Comparison of ENCODE assay signal across 15 cellular contexts in the genomic region with DNA sequence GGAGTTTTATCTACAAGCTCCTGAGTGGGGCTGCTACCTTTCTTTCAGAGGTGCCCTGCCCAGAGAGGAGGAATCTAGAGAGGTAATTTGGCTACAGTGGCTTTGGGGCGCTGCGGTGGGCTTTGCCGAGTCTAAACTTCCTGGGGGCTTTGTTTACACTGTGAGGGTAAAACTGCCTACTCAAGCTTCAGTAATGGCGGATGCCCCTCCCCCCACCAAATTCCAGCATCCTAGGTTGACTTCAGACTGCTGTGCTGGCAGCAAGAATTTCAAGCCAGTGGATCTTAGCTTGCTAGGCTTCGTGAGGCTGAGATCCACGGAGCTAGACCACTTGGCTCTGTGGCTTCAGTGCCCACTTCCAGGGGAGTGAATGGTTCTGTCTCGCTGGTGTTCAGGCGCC. TPM values are rescaled to one million over a fixed set of nuclear protein-coding genes. Genes with fewer than 3 reads are reported as not detected.
DNase-seq lines count a peak whose midpoint lies in the region; TF ChIP-seq lines count a peak whose summit lies in the region.
"Had no signal": no experiment of that assay in that cellular context is flagged by ENCODE, and none has a peak within 500 bp of the region (broad histone marks: within the 10 kb centered on the region; RNA-seq: fewer than 3 reads in every experiment).

No MANE protein-coding gene starts in this region.

- CTCF ChIA-PET in activated CD4-positive, alpha-beta memory T cell treated with anti-CD3 and anti-CD28 coated beads for 36 hours (lab: Charles Lee): no interaction called here

- 89 to 95% methylated on average over 4 to 8 of the region's 8 CpGs for WGBS in endodermal cell (ENCODE audit: insufficient coverage in 1 of 2, insufficient read length in 1 of 2), 2 experiments

- H3K27me3 Mint-ChIP-seq in endodermal cell (ENCODE audit: insufficient read depth) (no peaks in the 10 kb centered on the region), neural progenitor cell (ENCODE audit: insufficient read depth, low read depth) (no peaks in the 10 kb centered on the region)
- no peaks in the 10 kb centered on the region for H3K27me3 Mint-ChIP-seq in activated CD4-positive, alpha-beta memory T cell treated with anti-CD3 and anti-CD28 coated beads for 36 hours
- H3K27me3 Mint-ChIP-seq: CD4-positive, alpha-beta T cell had no signal

- intact Hi-C loops in activated CD4-positive, alpha-beta memory T cell treated with anti-CD3 and anti-CD28 coated beads for 36 hours (cut with micrococcal nuclease): no loop called here

- H3K27ac Mint-ChIP-seq in endodermal cell: no peak overlapping the region
- no peak overlapping the region for H3K27ac Mint-ChIP-seq in neural progenitor cell
- H3K27ac Mint-ChIP-seq in activated CD4-positive, alpha-beta memory T cell treated with anti-CD3 and anti-CD28 coated beads for 36 hours: no peak overlapping the region
- H3K27ac Mint-ChIP-seq: CD4-positive, alpha-beta T cell had no signal

- H3K4me3 Mint-ChIP-seq in endodermal cell (no peak overlapping the region), neural progenitor cell (no peak overlapping the region)
- no peak overlapping the region for H3K4me3 Mint-ChIP-seq in activated CD4-positive, alpha-beta memory T cell treated with anti-CD3 and anti-CD28 coated beads for 36 hours
- H3K4me3 Mint-ChIP-seq: CD4-positive, alpha-beta T cell had no signal

- H3F3A ChIP-seq in neural progenitor cell (ENCODE audit: low read depth): no peaks in the 10 kb centered on the region

- H3K4me3 ChIP-seq in HUES6 (ENCODE audit: low read depth, low read length): no peak overlapping the region
- no peak overlapping the region for H3K4me3 ChIP-seq in endodermal cell (ENCODE audit: low read length)
- H3K4me3 ChIP-seq in neural progenitor cell: no peak overlapping the region
- H3K4me3 ChIP-seq: GM12878, HAP-1 had no signal

- H3K4me1 Mint-ChIP-seq in endodermal cell (no peaks in the 10 kb centered on the region), neural progenitor cell (no peaks in the 10 kb centered on the region)
- no peaks in the 10 kb centered on the region for H3K4me1 Mint-ChIP-seq in activated CD4-positive, alpha-beta memory T cell treated with anti-CD3 and anti-CD28 coated beads for 36 hours (ENCODE audit: low read depth)

- H2AFZ ChIP-seq in neural progenitor cell (replicated peaks): no peak overlapping the region

- peaks cover 8% of the 10 kb centered on the region; the same call in 1 of the 2 replicates for H3K9me3 ChIP-seq in HUES6 (ENCODE audit: control insufficient read depth, insufficient read depth, low read depth, low read length)
- peaks cover 18% of the 10 kb centered on the region for H3K9me3 ChIP-seq in endodermal cell (ENCODE audit: control insufficient read depth, low read length)
- no peaks in the 10 kb centered on the region for H3K9me3 ChIP-seq in neural progenitor cell (ENCODE audit: low read depth)
- H3K9me3 ChIP-seq: Caco-2, HAP-1 had no signal

- peaks cover 47% of the 10 kb centered on the region for H3K36me3 Mint-ChIP-seq in endodermal cell (ENCODE audit: low read depth)
- H3K36me3 Mint-ChIP-seq in neural progenitor cell: peaks cover 19% of the 10 kb centered on the region
- H3K36me3 Mint-ChIP-seq in activated CD4-positive, alpha-beta memory T cell treated with anti-CD3 and anti-CD28 coated beads for 36 hours: peaks cover 39% of the 10 kb centered on the region

- no peaks in the 10 kb centered on the region for H3K27me3 ChIP-seq in HUES6 (ENCODE audit: control insufficient read depth, insufficient read depth, low read length)
- H3K27me3 ChIP-seq in endodermal cell (ENCODE audit: control insufficient read depth, insufficient read depth, low read length, poor library complexity, severe bottlenecking): no peaks in the 10 kb centered on the region
- H3K27me3 ChIP-seq in neural progenitor cell: no peaks in the 10 kb centered on the region

- H3K27ac ChIP-seq in HUES6 (ENCODE audit: low read depth, low read length) (peak overlapping the region; percentile 57; the same call in 1 of the 2 replicates), endodermal cell (ENCODE audit: low read depth, low read length) (no peak overlapping the region), neural progenitor cell (no peak overlapping the region)
- H3K27ac ChIP-seq: C4-2B had no signal

- H4K20me1 ChIP-seq in neural progenitor cell (ENCODE audit: low read depth): no peaks in the 10 kb centered on the region

- H3K4me2 ChIP-seq in neural progenitor cell: no peak overlapping the region

- DNase-seq in endodermal cell: peak; percentile 53
- peak; percentile 9 for DNase-seq in neural progenitor cell (ENCODE audit: low spot score)
- DNase-seq in DMS 273 (lab: John Stamatoyannopoulos, UW; ENCODE audit: unreplicated experiment): no peak
- no peak for DNase-seq in activated CD4-positive, alpha-beta memory T cell treated with anti-CD3 and anti-CD28 coated beads for 36 hours
- no peak for DNase-seq in Ammon's horn (ENCODE audit: low spot score)
- DNase-seq: ACHN; Caco-2; CD4-positive, alpha-beta T cell; DMS153; DMS79; GOT3 had no signal

- TF ChIP-seq CTCF in endodermal cell (conservative IDR thresholded peaks at IDR 0.05): no peak
- no peak for TF ChIP-seq CTCF in neural progenitor cell (IDR thresholded peaks at IDR 0.05)

- POLR2A ChIA-PET in activated CD4-positive, alpha-beta memory T cell treated with anti-CD3 and anti-CD28 coated beads for 36 hours (lab: Charles Lee): no interaction called here

- no peaks in the 10 kb centered on the region for H3K79me2 ChIP-seq in neural progenitor cell (ENCODE audit: low read depth)

- H3K9ac ChIP-seq in HUES6 (ENCODE audit: low read length) (no peak overlapping the region), endodermal cell (ENCODE audit: extremely low read depth, low read length, poor library complexity, severe bottlenecking) (no peak overlapping the region), neural progenitor cell (no peak overlapping the region)

- H3K36me3 ChIP-seq in HUES6 (ENCODE audit: control insufficient read depth, insufficient read depth, low read length) (no peaks in the 10 kb centered on the region), endodermal cell (ENCODE audit: control insufficient read depth, insufficient read depth, low read length) (no peaks in the 10 kb centered on the region), neural progenitor cell (no peaks in the 10 kb centered on the region)
- H3K36me3 ChIP-seq: HAP-1 had no signal

- H3K4me1 ChIP-seq in HUES6 (ENCODE audit: control insufficient read depth, insufficient read depth, low read length) (peaks cover 6% of the 10 kb centered on the region; the same call in 1 of the 2 replicates), endodermal cell (ENCODE audit: control insufficient read depth, insufficient read depth, low read length) (no peaks in the 10 kb centered on the region), neural progenitor cell (no peaks in the 10 kb centered on the region)
- H3K4me1 ChIP-seq: Caco-2, HAP-1 had no signal

- H3K9me3 Mint-ChIP-seq in endodermal cell: peaks cover 37% of the 10 kb centered on the region
- peaks cover 29% of the 10 kb centered on the region for H3K9me3 Mint-ChIP-seq in neural progenitor cell
- H3K9me3 Mint-ChIP-seq in activated CD4-positive, alpha-beta memory T cell treated with anti-CD3 and anti-CD28 coated beads for 36 hours: peaks cover 16% of the 10 kb centered on the region

RNA-seq across cellular contexts. Expression of a gene that starts 43.9 kb away (rescaled TPM):
- total RNA-seq in endodermal cell (10 to 100 TPM in 1 of 2 donors, 1 to 10 TPM in 1; 9.7 to 13.4 TPM), neural progenitor cell (ENCODE audit: low replicate concordance) (9.1 and 12.4 TPM in 2 replicates)
- 7.8 TPM for polyA plus RNA-seq in endodermal cell (2013, experiment 1 of 2)
- 8.3 TPM for polyA plus RNA-seq in endodermal cell (2013, experiment 2 of 2)
- 1 to 10 TPM; 2.3 to 3.0 TPM for total RNA-seq in activated CD4-positive, alpha-beta memory T cell treated with anti-CD3 and anti-CD28 coated beads for 36 hours

RNA-seq across cellular contexts. Expression of a gene that starts 44.1 kb away (rescaled TPM):
- total RNA-seq in endodermal cell (10 to 100 TPM; 23.8 to 33.4 TPM), neural progenitor cell (ENCODE audit: low replicate concordance) (41.2 and 58.9 TPM in 2 replicates)
- polyA plus RNA-seq in endodermal cell (2013, experiment 1 of 2): 12.3 TPM
- 14.6 TPM for polyA plus RNA-seq in endodermal cell (2013, experiment 2 of 2)
- 10 to 100 TPM; 28.6 to 34.4 TPM for total RNA-seq in activated CD4-positive, alpha-beta memory T cell treated with anti-CD3 and anti-CD28 coated beads for 36 hours

Comparison
In these comparisons a context has a peak if more than half of its experiments do, and no peak if none do; other contexts are left out.
1. DNase-seq: peak in endodermal cell (single experiment) and neural progenitor cell (single experiment); none in DMS 273 (single experiment), activated CD4-positive, alpha-beta memory T cell treated with anti-CD3 and anti-CD28 coated beads for 36 hours (single experiment) and Ammon's horn (single experiment).